In the genomic region with DNA sequence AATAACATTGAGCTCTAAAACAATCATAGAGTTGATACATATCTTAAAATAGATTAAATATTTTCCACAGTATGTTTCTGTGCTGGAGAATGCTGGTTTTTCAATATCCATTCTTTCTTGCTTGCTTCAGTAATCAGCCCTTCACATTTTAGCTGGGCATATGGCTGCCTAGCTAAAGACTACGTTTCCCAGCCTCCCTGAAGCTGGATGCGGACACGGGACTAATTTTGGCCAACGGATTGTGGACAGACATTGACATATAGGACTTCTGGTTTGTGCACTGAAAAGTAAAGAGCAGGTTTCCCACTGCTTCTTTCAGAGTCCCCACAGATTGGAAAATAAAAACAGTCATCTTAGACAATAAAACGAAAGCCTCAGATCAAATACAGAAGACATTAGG, we compare ENCODE assay signal across 23 cellular contexts.
"Had no signal": no experiment of that assay in that cellular context is flagged by ENCODE, and none has a peak within 500 bp of the region (broad histone marks: within the 10 kb centered on the region; RNA-seq: fewer than 3 reads in every experiment).

No MANE protein-coding gene starts in this region.

- H3K27me3 Mint-ChIP-seq: dendritic cell treated with granulocyte-macrophage colony-stimulating factor and Interleukin-4, amounts not matched to agents 40 ng/mL and 50 ng/mL, for 4 days; progenitor cell of endocrine pancreas had no signal

- DNase-seq: colonic mucosa; effector CD8-positive, alpha-beta T cell; endodermal cell; gastrocnemius medialis; head of caudate nucleus; left lung; mesenchymal stem cell; midbrain; naive thymus-derived CD8-positive, alpha-beta T cell; right lobe of liver; small intestine; stimulated activated CD4-positive, alpha-beta T cell treated with anti-CD3 and anti-CD28 coated beads, Interleukin-15, amount 100 ng/mL, for 24 hours; stimulated activated CD4-positive, alpha-beta T cell treated with anti-CD3 and anti-CD28 coated beads, Interleukin-2, amount 100 ng/mL, for 48 hours; stimulated activated naive B cell treated with anti-CD40 and anti-IgM and Interleukin-4, amounts not matched to agents 10 μg/mL and 1 μg/mL and 100 μg/mL, for 72 hours had no signal

- H3K79me2 ChIP-seq: parathyroid adenoma had no signal

- H3K4me3 ChIP-seq: colonic mucosa, gastrocnemius medialis, left lung, right lobe of liver, thoracic aorta, tibial nerve, vagina had no signal

- H3K27ac Mint-ChIP-seq: dendritic cell treated with granulocyte-macrophage colony-stimulating factor and Interleukin-4, amounts not matched to agents 40 ng/mL and 50 ng/mL, for 4 days; endodermal cell; naive thymus-derived CD8-positive, alpha-beta T cell; progenitor cell of endocrine pancreas; stimulated activated naive B cell treated with anti-CD40 and anti-IgM and Interleukin-4, amounts not matched to agents 10 μg/mL and 1 μg/mL and 100 μg/mL, for 72 hours; stimulated activated naive CD8-positive, alpha-beta T cell treated with anti-CD3 and anti-CD28 coated beads, Interleukin-15, Interleukin-2, amounts not matched to agents 100 ng/mL and 50 ng/mL, for 24 hours had no signal

- H3K36me3 Mint-ChIP-seq: naive thymus-derived CD8-positive, alpha-beta T cell; stimulated activated naive B cell treated with anti-CD40 and anti-IgM and Interleukin-4, amounts not matched to agents 10 μg/mL and 1 μg/mL and 100 μg/mL, for 72 hours had no signal

- H3K9me3 ChIP-seq: colonic mucosa, gastrocnemius medialis, left lung, right lobe of liver, thoracic aorta, tibial nerve, vagina had no signal

- H3K9ac ChIP-seq: parathyroid adenoma had no signal

- H2AFZ ChIP-seq: parathyroid adenoma had no signal

- H3K4me1 ChIP-seq: colonic mucosa, left lung, parathyroid adenoma, right lobe of liver, tibial nerve, vagina had no signal

- H3K9me3 Mint-ChIP-seq: dendritic cell treated with granulocyte-macrophage colony-stimulating factor and Interleukin-4, amounts not matched to agents 40 ng/mL and 50 ng/mL, for 4 days; endodermal cell; naive thymus-derived CD8-positive, alpha-beta T cell; neural crest cell; stimulated activated naive B cell treated with anti-CD40 and anti-IgM and Interleukin-4, amounts not matched to agents 10 μg/mL and 1 μg/mL and 100 μg/mL, for 72 hours; stimulated activated naive CD8-positive, alpha-beta T cell treated with anti-CD3 and anti-CD28 coated beads, Interleukin-15, Interleukin-2, amounts not matched to agents 100 ng/mL and 50 ng/mL, for 24 hours had no signal

- H3K27me3 ChIP-seq: colonic mucosa, gastrocnemius medialis, left lung, right lobe of liver, tibial nerve, vagina had no signal

- H3K27ac ChIP-seq: colonic mucosa, epithelial cell of prostate, gastrocnemius medialis, left lung, parathyroid adenoma, right lobe of liver, thoracic aorta, tibial nerve, vagina had no signal

- H3K4me1 Mint-ChIP-seq: naive thymus-derived CD8-positive, alpha-beta T cell; stimulated activated naive B cell treated with anti-CD40 and anti-IgM and Interleukin-4, amounts not matched to agents 10 μg/mL and 1 μg/mL and 100 μg/mL, for 72 hours had no signal

- H3K4me3 Mint-ChIP-seq: dendritic cell treated with granulocyte-macrophage colony-stimulating factor and Interleukin-4, amounts not matched to agents 40 ng/mL and 50 ng/mL, for 4 days; endodermal cell; naive thymus-derived CD8-positive, alpha-beta T cell; neural crest cell; stimulated activated naive B cell treated with anti-CD40 and anti-IgM and Interleukin-4, amounts not matched to agents 10 μg/mL and 1 μg/mL and 100 μg/mL, for 72 hours; stimulated activated naive CD8-positive, alpha-beta T cell treated with anti-CD3 and anti-CD28 coated beads, Interleukin-15, Interleukin-2, amounts not matched to agents 100 ng/mL and 50 ng/mL, for 24 hours had no signal

- H3K36me3 ChIP-seq: colonic mucosa, gastrocnemius medialis, left lung, right lobe of liver, thoracic aorta, tibial nerve, vagina had no signal
